1 cellular context compared by ENCODE assay signal in the genomic region with DNA sequence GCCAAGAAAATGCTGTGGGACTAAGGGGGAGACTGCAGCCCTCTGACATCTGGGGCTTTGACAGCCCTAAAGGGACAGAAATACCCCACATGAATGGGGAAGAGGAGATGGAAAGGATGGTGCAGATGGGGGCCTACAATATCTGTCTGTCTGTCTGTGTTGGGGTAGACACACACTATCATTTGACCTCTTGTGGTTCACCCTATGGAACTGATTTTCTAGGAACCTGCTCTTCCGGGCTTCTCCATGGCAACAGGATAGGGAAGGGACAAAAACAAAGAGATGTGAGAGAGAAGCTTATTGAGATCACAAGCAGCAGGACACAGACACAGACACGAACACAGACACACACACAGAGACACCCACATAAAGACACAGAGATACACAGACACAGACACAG.
A peak's percentile ranks its signal among the peaks of the same experiment; 100 is the strongest.
TF ChIP-seq lines count a peak whose summit lies in the region.

No MANE protein-coding gene starts in this region.

TF ChIP-seq in HEK293, 187 proteins besides CTCF, POLR2A, EP300 and RAD21 (continued from another document):
- TF ChIP-seq, protein P1, sequence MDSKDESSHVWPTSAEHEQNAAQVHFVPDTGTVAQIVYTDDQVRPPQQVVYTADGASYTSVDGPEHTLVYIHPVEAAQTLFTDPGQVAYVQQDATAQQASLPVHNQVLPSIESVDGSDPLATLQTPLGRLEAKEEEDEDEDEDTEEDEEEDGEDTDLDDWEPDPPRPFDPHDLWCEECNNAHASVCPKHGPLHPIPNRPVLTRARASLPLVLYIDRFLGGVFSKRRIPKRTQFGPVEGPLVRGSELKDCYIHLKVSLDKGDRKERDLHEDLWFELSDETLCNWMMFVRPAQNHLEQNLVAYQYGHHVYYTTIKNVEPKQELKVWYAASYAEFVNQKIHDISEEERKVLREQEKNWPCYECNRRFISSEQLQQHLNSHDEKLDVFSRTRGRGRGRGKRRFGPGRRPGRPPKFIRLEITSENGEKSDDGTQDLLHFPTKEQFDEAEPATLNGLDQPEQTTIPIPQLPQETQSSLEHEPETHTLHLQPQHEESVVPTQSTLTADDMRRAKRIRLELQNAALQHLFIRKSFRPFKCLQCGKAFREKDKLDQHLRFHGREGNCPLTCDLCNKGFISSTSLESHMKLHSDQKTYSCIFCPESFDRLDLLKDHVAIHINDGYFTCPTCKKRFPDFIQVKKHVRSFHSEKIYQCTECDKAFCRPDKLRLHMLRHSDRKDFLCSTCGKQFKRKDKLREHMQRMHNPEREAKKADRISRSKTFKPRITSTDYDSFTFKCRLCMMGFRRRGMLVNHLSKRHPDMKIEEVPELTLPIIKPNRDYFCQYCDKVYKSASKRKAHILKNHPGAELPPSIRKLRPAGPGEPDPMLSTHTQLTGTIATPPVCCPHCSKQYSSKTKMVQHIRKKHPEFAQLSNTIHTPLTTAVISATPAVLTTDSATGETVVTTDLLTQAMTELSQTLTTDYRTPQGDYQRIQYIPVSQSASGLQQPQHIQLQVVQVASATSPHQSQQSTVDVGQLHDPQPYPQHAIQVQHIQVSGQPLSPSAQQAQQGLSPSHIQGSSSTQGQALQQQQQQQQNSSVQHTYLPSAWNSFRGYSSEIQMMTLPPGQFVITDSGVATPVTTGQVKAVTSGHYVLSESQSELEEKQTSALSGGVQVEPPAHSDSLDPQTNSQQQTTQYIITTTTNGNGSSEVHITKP (tag by site-specific recombination; IDR thresholded peaks at IDR 0.05), result peak; percentile 54; the same call in 1 of the 2 replicates
